Comparison of ENCODE assay signal across 25 cellular contexts in the genomic region with DNA sequence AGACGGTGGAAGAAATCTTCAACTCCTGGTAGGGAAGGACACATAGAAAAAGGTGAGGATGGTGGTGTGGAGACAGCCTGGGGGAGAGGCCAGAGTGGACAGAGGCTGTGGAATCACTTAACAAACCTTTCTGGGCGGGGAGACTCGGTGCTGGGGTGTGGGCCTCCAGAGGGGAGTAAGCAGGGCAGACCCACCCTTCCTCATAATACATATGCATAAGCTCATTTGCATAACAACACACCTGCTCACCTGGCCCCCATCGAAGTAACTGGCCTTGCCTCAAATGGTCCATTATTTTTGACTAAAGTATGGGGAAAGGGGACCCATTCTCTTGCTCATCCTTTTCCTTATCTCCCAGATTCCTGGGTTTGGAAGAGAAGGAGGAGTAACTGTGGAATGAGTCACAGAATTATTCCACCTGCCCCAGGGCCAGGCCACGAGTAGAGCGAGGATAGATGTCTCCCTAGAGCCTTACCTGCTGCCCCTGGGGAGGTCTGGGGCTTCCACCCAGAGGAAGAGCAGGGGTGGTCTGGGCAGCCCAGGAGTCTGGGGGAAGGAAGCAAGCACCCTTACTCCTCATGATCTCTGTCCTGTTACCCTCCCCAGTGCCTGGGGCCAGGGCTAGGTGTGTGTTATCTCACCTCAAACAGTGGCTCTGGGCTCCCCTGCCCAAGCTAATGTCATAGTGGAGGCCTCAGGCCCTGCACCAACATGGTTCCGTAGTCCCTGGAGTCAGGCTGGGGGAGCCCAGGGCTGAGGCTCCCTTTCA. TPM values are rescaled to one million over a fixed set of nuclear protein-coding genes. Genes with fewer than 3 reads are reported as not detected.
DNase-seq lines count a peak whose midpoint lies in the region; ATAC-seq and TF ChIP-seq lines count a peak whose summit lies in the region.
"Had no signal": no experiment of that assay in that cellular context is flagged by ENCODE, and none has a peak within 500 bp of the region (broad histone marks: within the 10 kb centered on the region; RNA-seq: fewer than 3 reads in every experiment).

No MANE protein-coding gene starts in this region.

- no peaks in the 10 kb centered on the region for H3K4me1 ChIP-seq in BE2C
- no peaks in the 10 kb centered on the region; the same call in 1 of the 2 replicates for H3K4me1 ChIP-seq in HEK293 (ENCODE audit: control insufficient read depth, insufficient read depth, low read length)
- peaks cover 20% of the 10 kb centered on the region for H3K4me1 ChIP-seq in endodermal cell (ENCODE audit: control insufficient read depth, insufficient read depth, low read length)
- no peaks in the 10 kb centered on the region for H3K4me1 ChIP-seq in mucosa of descending colon (ENCODE audit: low read depth)
- H3K4me1 ChIP-seq in gastroesophageal sphincter = no peaks in the 10 kb centered on the region
- H3K4me1 ChIP-seq in mesendoderm (ENCODE audit: control insufficient read depth, low read depth, low read length) = no peaks in the 10 kb centered on the region
- H3K4me1 ChIP-seq: esophagus muscularis mucosa, gastrocnemius medialis had no signal

- H3K36me3 ChIP-seq in BE2C (no peaks in the 10 kb centered on the region), HEK293 (ENCODE audit: control insufficient read depth in 2 of 2, insufficient read depth in 1 of 2, low read length in 2 of 2) (no peaks in the 10 kb centered on the region), endodermal cell (ENCODE audit: control insufficient read depth, insufficient read depth, low read length) (no peaks in the 10 kb centered on the region), mucosa of descending colon (ENCODE audit: low read depth) (no peaks in the 10 kb centered on the region), gastroesophageal sphincter (no peaks in the 10 kb centered on the region), mesendoderm (ENCODE audit: control insufficient read depth, insufficient read depth, low read length) (no peaks in the 10 kb centered on the region)
- H3K36me3 ChIP-seq: BLaER1 treated with 17β-estradiol and CSF1 and Interleukin-3, amounts not matched to agents 10 nM and 100 nM; esophagus muscularis mucosa; gastrocnemius medialis; SJCRH30 had no signal

- no peak overlapping the region for H3K56ac ChIP-seq in mesendoderm (ENCODE audit: low read length)

- H3K9ac ChIP-seq in endodermal cell (ENCODE audit: extremely low read depth, low read length, poor library complexity, severe bottlenecking) (no peak overlapping the region), mesendoderm (ENCODE audit: low read length) (no peak overlapping the region)

- H4K8ac ChIP-seq in mesendoderm (ENCODE audit: low read depth, low read length) = no peak overlapping the region

- H2BK5ac ChIP-seq in mesendoderm (ENCODE audit: low read length) = no peak overlapping the region

- H4K5ac ChIP-seq in mesendoderm (ENCODE audit: low read length) = no peak overlapping the region

- ATAC-seq in mucosa of descending colon (peak; percentile 19), GM19328 (IDR thresholded peaks at IDR 0.05; ENCODE audit: unreplicated experiment) (no peak), gastroesophageal sphincter (no peak)
- ATAC-seq: activated CD4-positive, CD25-positive, alpha-beta regulatory T cell treated with anti-CD3 and anti-CD28 coated beads, Interleukin-2, amount 50 U/mL, for 24 hours; body of pancreas had no signal

- CTCF ChIA-PET in HEK293 (lab: Yijun Ruan, JAX) = interaction anchor here (0.6 to 8.7 kb wide), 13 partner anchors 10 to 652 kb away, joined by 3 to 110 read pairs (median 6); partner anchors contain the start of gene VEGFA

- H2BK15ac ChIP-seq in mesendoderm (replicated peaks; ENCODE audit: low read depth) = no peak overlapping the region

- no peak overlapping the region for H3K4me2 ChIP-seq in mesendoderm (ENCODE audit: low read length)

- H3K9me3 Mint-ChIP-seq in endodermal cell = no peaks in the 10 kb centered on the region
- H3K9me3 Mint-ChIP-seq: activated CD8-positive, alpha-beta T cell treated with anti-CD3 and anti-CD28 coated beads for 36 hours; naive B cell; stimulated activated naive B cell treated with anti-CD40 and anti-IgM and Interleukin-4, amounts not matched to agents 10 μg/mL and 1 μg/mL and 100 μg/mL, for 72 hours had no signal

- POLR2A ChIA-PET in HEK293 (lab: Yijun Ruan, JAX) = interaction anchor here (1.0 to 4.1 kb wide), 2 partner anchors 11 to 130 kb away, joined by 3 to 15 read pairs; partner anchors contain the start of genes GTPBP2 and VEGFA

- H3K9me3 ChIP-seq in BE2C = no peaks in the 10 kb centered on the region
- no peaks in the 10 kb centered on the region for H3K9me3 ChIP-seq in HEK293 (ENCODE audit: control insufficient read depth, insufficient read depth, low read depth, low read length)
- no peaks in the 10 kb centered on the region for H3K9me3 ChIP-seq in endodermal cell (ENCODE audit: control insufficient read depth, low read length)
- no peaks in the 10 kb centered on the region for H3K9me3 ChIP-seq in mucosa of descending colon
- no peaks in the 10 kb centered on the region for H3K9me3 ChIP-seq in gastroesophageal sphincter
- H3K9me3 ChIP-seq: BLaER1 treated with 17β-estradiol and CSF1 and Interleukin-3, amounts not matched to agents 10 nM and 100 nM; body of pancreas; esophagus muscularis mucosa; gastrocnemius medialis; SJCRH30; testis had no signal

- H3K27me3 ChIP-seq in BE2C (no peaks in the 10 kb centered on the region), endodermal cell (ENCODE audit: control insufficient read depth, insufficient read depth, low read length, poor library complexity, severe bottlenecking) (no peaks in the 10 kb centered on the region), gastroesophageal sphincter (peaks cover 15% of the 10 kb centered on the region), mesendoderm (ENCODE audit: insufficient read depth, low read length, poor library complexity) (no peaks in the 10 kb centered on the region)
- H3K27me3 ChIP-seq: BLaER1 treated with 17β-estradiol and CSF1 and Interleukin-3, amounts not matched to agents 10 nM and 100 nM; body of pancreas; gastrocnemius medialis; SJCRH30; testis had no signal

- no peak overlapping the region for H3K23ac ChIP-seq in mesendoderm (ENCODE audit: low read length)

- no peak overlapping the region for H2BK120ac ChIP-seq in mesendoderm (ENCODE audit: low read depth, low read length)

- no peak overlapping the region for H3K27ac ChIP-seq in HEK293 (ENCODE audit: extremely low read depth, low read depth, low read length)
- H3K27ac ChIP-seq in endodermal cell (ENCODE audit: low read depth, low read length) = no peak overlapping the region
- no peak overlapping the region for H3K27ac ChIP-seq in gastroesophageal sphincter
- no peak overlapping the region for H3K27ac ChIP-seq in mesendoderm (ENCODE audit: low read depth, low read length)
- H3K27ac ChIP-seq: body of pancreas, esophagus muscularis mucosa, gastrocnemius medialis, SJCRH30, testis had no signal

- no peaks in the 10 kb centered on the region for H3K36me3 Mint-ChIP-seq in endodermal cell (ENCODE audit: low read depth)
- H3K36me3 Mint-ChIP-seq: naive B cell; stimulated activated naive B cell treated with anti-CD40 and anti-IgM and Interleukin-4, amounts not matched to agents 10 μg/mL and 1 μg/mL and 100 μg/mL, for 72 hours had no signal

- H3K4me3 ChIP-seq in BE2C (ENCODE audit: low read depth, low read length) = no peak overlapping the region
- no peak overlapping the region for H3K4me3 ChIP-seq in HEK293 (ENCODE audit: low read depth, low read length)
- H3K4me3 ChIP-seq in endodermal cell (ENCODE audit: low read length) = no peak overlapping the region
- H3K4me3 ChIP-seq in mucosa of descending colon = no peak overlapping the region
- no peak overlapping the region for H3K4me3 ChIP-seq in gastroesophageal sphincter
- no peak overlapping the region for H3K4me3 ChIP-seq in mesendoderm (ENCODE audit: low read length)
- H3K4me3 ChIP-seq: BLaER1 treated with 17β-estradiol and CSF1 and Interleukin-3, amounts not matched to agents 10 nM and 100 nM; body of pancreas; esophagus muscularis mucosa; gastrocnemius medialis; SJCRH30; testis had no signal

- no peak for TF ChIP-seq POLR2A in gastroesophageal sphincter (IDR thresholded peaks at IDR 0.05)

- intact Hi-C loops in mucosa of descending colon (cut with DNase I, micrococcal nuclease) = loop anchor here in 1 of 2 donors (10.0 kb wide), 1 partner anchor 85 kb away; no protein-coding TSS in a partner anchor

- H3K27me3 Mint-ChIP-seq in endodermal cell (ENCODE audit: insufficient read depth) = no peaks in the 10 kb centered on the region
- H3K27me3 Mint-ChIP-seq: activated CD8-positive, alpha-beta T cell treated with anti-CD3 and anti-CD28 coated beads for 36 hours had no signal

- TF ChIP-seq CTCF in BE2C (IDR thresholded peaks at IDR 0.05; ENCODE audit: low read depth, low read length) (no peak), HEK293 (tag by site-specific recombination; IDR thresholded peaks at IDR 0.05) (no peak), endodermal cell (conservative IDR thresholded peaks at IDR 0.05) (no peak), mucosa of descending colon (IDR thresholded peaks at IDR 0.05) (no peak), gastroesophageal sphincter (IDR thresholded peaks at IDR 0.05) (no peak)

- WGBS in endodermal cell (ENCODE audit: insufficient coverage in 1 of 2, insufficient read length in 1 of 2), 2 experiments = 88 to 100% methylated on average over 1 to 6 of the region's 7 CpGs
- WGBS in gastroesophageal sphincter (ENCODE audit: low coverage in 1 of 2), 2 donors = 68% methylated on average over 7 of the region's 7 CpGs; no CpG with 5 or more reads in 1 of the 2 donors
- WGBS in mesendoderm (ENCODE audit: extremely low coverage, insufficient coverage, low lambda C conversion rate) = no CpG with 5 or more reads among the region's 7 CpGs

- peaks cover 62% of the 10 kb centered on the region for H3K4me1 Mint-ChIP-seq in endodermal cell

- DNase-seq in BE2C = peak; percentile 6
- no peak for DNase-seq in endodermal cell
- DNase-seq in mucosa of descending colon = peak in 1 of 3 donors; percentile 19
- DNase-seq in activated naive CD4-positive, alpha-beta T cell (lab: John Stamatoyannopoulos, UW) = no peak
- no peak for DNase-seq in mesendoderm
- DNase-seq: activated gamma-delta T cell; DMS79 treated with DMSO at 0.1 percent for 48 hours; hypothalamus; KG1; MM.1S; naive B cell; NCI-H2107; stimulated activated CD4-positive, alpha-beta T cell treated with anti-CD3 and anti-CD28 coated beads, Interleukin-4, amount 100 ng/mL, for 24 hours; stimulated activated naive B cell treated with anti-CD40 and anti-IgM and Interleukin-4, amounts not matched to agents 10 μg/mL and 1 μg/mL and 100 μg/mL, for 72 hours; testis had no signal

- no peak overlapping the region for H2AK5ac ChIP-seq in mesendoderm (ENCODE audit: low read length)

- TF ChIP-seq EP300 in gastroesophageal sphincter (IDR thresholded peaks at IDR 0.05) = no peak

- no peaks in the 10 kb centered on the region for H3K79me2 ChIP-seq in mesendoderm (ENCODE audit: control insufficient read depth, insufficient read depth, low read length)

- H3K4me3 Mint-ChIP-seq in endodermal cell = no peak overlapping the region
- H3K4me3 Mint-ChIP-seq: activated CD8-positive, alpha-beta T cell treated with anti-CD3 and anti-CD28 coated beads for 36 hours; stimulated activated naive B cell treated with anti-CD40 and anti-IgM and Interleukin-4, amounts not matched to agents 10 μg/mL and 1 μg/mL and 100 μg/mL, for 72 hours had no signal

- no peaks in the 10 kb centered on the region for H3K79me1 ChIP-seq in mesendoderm (ENCODE audit: low read length)

- H3K27ac Mint-ChIP-seq in endodermal cell = peak overlapping the region; percentile 13
- H3K27ac Mint-ChIP-seq: activated CD8-positive, alpha-beta T cell treated with anti-CD3 and anti-CD28 coated beads for 36 hours; stimulated activated naive B cell treated with anti-CD40 and anti-IgM and Interleukin-4, amounts not matched to agents 10 μg/mL and 1 μg/mL and 100 μg/mL, for 72 hours had no signal

- H3K4ac ChIP-seq in mesendoderm (ENCODE audit: low read depth, low read length) = no peak overlapping the region

- no peak overlapping the region for H3K18ac ChIP-seq in mesendoderm (ENCODE audit: low read length)

RNA-seq across cellular contexts. Expression of gene VEGFA, which starts 10.7 kb away (rescaled TPM):
- 154 TPM for polyA plus RNA-seq in BE2C (2012; ENCODE audit: insufficient read depth, insufficient read length, low read depth)
- total RNA-seq in endodermal cell (100 to 1,000 TPM; 163 to 254 TPM), mucosa of descending colon (100 to 1,000 TPM in 1 of 3 donors, 10 to 100 TPM in 2; 89.4 to 165 (median 94.7) TPM), gastroesophageal sphincter (10 to 100 TPM; 32.2 to 66.2 (median 40.1) TPM)
- polyA plus RNA-seq in endodermal cell (2013, experiment 1 of 2) = 129 TPM
- 99.2 TPM for polyA plus RNA-seq in endodermal cell (2013, experiment 2 of 2)
- 27.0 TPM for polyA plus RNA-seq in mesendoderm (2013, experiment 1 of 2)
- polyA plus RNA-seq in mesendoderm (2013, experiment 2 of 2) = 29.4 TPM
